10 cellular contexts compared by ENCODE assay signal in genomic region chr19:2554856-2555255, GRCh38.
DNase-seq lines count a peak whose midpoint lies in the region; ATAC-seq and TF ChIP-seq lines count a peak whose summit lies in the region.
"Had no signal": no experiment of that assay in that cellular context is flagged by ENCODE, and none has a peak within 500 bp of the region (broad histone marks: within the 10 kb centered on the region; RNA-seq: fewer than 3 reads in every experiment).

No MANE protein-coding gene starts in this region.

- H3K4me1 ChIP-seq in spleen (peaks cover 5 to 83% (median 40%) of the 10 kb centered on the region in 6 donors), breast epithelium (peaks cover 0 to 6% of the 10 kb centered on the region in 2 donors)
- H3K4me1 ChIP-seq: body of pancreas, HAP-1 had no signal

- no peak for TF ChIP-seq POLR2A in NB4 (IDR thresholded peaks at IDR 0.05; ENCODE audit: extremely low read depth, insufficient read length)
- no peak for TF ChIP-seq POLR2A in spleen (IDR thresholded peaks at IDR 0.05)
- no peak for TF ChIP-seq POLR2A in breast epithelium (IDR thresholded peaks at IDR 0.05)

- H3K4me1 Mint-ChIP-seq in activated naive CD8-positive, alpha-beta T cell treated with anti-CD3 and anti-CD28 coated beads, Interleukin-2, amount 50 U/mL, for 24 hours: peaks cover 40% of the 10 kb centered on the region

- ATAC-seq in activated naive CD8-positive, alpha-beta T cell treated with anti-CD3 and anti-CD28 coated beads, Interleukin-2, amount 50 U/mL, for 24 hours: no peak

- 74 to 85% (median 78%) methylated on average over 6 of the region's 6 CpGs for WGBS in spleen, 5 donors

- intact Hi-C loops in dorsolateral prefrontal cortex (cut with DNase I) (no loop called here), spleen (cut with DNase I; ENCODE audit: low total_unique reads) (no loop called here), breast epithelium (cut with DNase I; ENCODE audit: low total_unique reads) (no loop called here)

- H3K27ac Mint-ChIP-seq in activated naive CD8-positive, alpha-beta T cell treated with anti-CD3 and anti-CD28 coated beads, Interleukin-2, amount 50 U/mL, for 24 hours: no peak overlapping the region

- no peaks in the 10 kb centered on the region for H3K9me3 ChIP-seq in spleen
- no peaks in the 10 kb centered on the region for H3K9me3 ChIP-seq in breast epithelium
- H3K9me3 ChIP-seq: body of pancreas, HAP-1 had no signal

- H3K36me3 ChIP-seq in spleen (peaks cover 0 to 12% (median 0%) of the 10 kb centered on the region in 6 donors), breast epithelium (no peaks in the 10 kb centered on the region)
- H3K36me3 ChIP-seq: HAP-1 had no signal

- H3K36me3 Mint-ChIP-seq in activated naive CD8-positive, alpha-beta T cell treated with anti-CD3 and anti-CD28 coated beads, Interleukin-2, amount 50 U/mL, for 24 hours (ENCODE audit: low read depth): no peaks in the 10 kb centered on the region

- peaks cover 3% of the 10 kb centered on the region for H3K27me3 Mint-ChIP-seq in activated naive CD8-positive, alpha-beta T cell treated with anti-CD3 and anti-CD28 coated beads, Interleukin-2, amount 50 U/mL, for 24 hours

- H3K4me3 Mint-ChIP-seq in activated naive CD8-positive, alpha-beta T cell treated with anti-CD3 and anti-CD28 coated beads, Interleukin-2, amount 50 U/mL, for 24 hours: no peak overlapping the region

- H3K4me3 ChIP-seq in NB4 (ENCODE audit: low read depth, low read length) (no peak overlapping the region), dorsolateral prefrontal cortex (no peak overlapping the region), spleen (no peak overlapping the region), breast epithelium (no peak overlapping the region)
- H3K4me3 ChIP-seq: body of pancreas, HAP-1 had no signal

- H3K27ac ChIP-seq in dorsolateral prefrontal cortex: peak overlapping the region in 45 of 59 donors; percentile 0 to 77 (median 45)
- H3K27ac ChIP-seq in spleen: no peak overlapping the region
- no peak overlapping the region for H3K27ac ChIP-seq in breast epithelium
- H3K27ac ChIP-seq: body of pancreas had no signal

- H3K9me3 Mint-ChIP-seq in activated naive CD8-positive, alpha-beta T cell treated with anti-CD3 and anti-CD28 coated beads, Interleukin-2, amount 50 U/mL, for 24 hours: no peaks in the 10 kb centered on the region

- DNase-seq in ELR (ENCODE audit: low read depth): peak; percentile 47
- DNase-seq in NB4 (ENCODE audit: low read depth): peak; percentile 42
- peak in 1 of 10 donors; percentile 15 for DNase-seq in dorsolateral prefrontal cortex
- DNase-seq in spleen: peak; percentile 39
- no peak for DNase-seq in activated effector memory CD4-positive, alpha-beta T cell treated with anti-CD3 and anti-CD28 coated beads, Interleukin-2, amount 50 U/mL, for 16 hours
- DNase-seq in breast epithelium (ENCODE audit: low spot score in 2 of 2): no peak
- no peak for DNase-seq in activated naive CD8-positive, alpha-beta T cell treated with anti-CD3 and anti-CD28 coated beads, Interleukin-2, amount 50 U/mL, for 24 hours
- DNase-seq: body of pancreas, KBM-7 had no signal

- no peaks in the 10 kb centered on the region for H3K27me3 ChIP-seq in dorsolateral prefrontal cortex
- H3K27me3 ChIP-seq in spleen (replicated peaks in 1 of 7): no peaks in the 10 kb centered on the region
- no peaks in the 10 kb centered on the region for H3K27me3 ChIP-seq in breast epithelium
- H3K27me3 ChIP-seq: body of pancreas had no signal

- TF ChIP-seq CTCF in NB4 (IDR thresholded peaks at IDR 0.05; ENCODE audit: low read depth, low read length) (no peak), dorsolateral prefrontal cortex (IDR thresholded peaks at IDR 0.05 in 54 of 56, conservative IDR thresholded peaks at IDR 0.05 in 2 of 56; ENCODE audit: low read depth in 1 of 56, partially characterized antibody in 56 of 56) (no peak), spleen (IDR thresholded peaks at IDR 0.05 in 8 of 11, conservative IDR thresholded peaks at IDR 0.05 in 3 of 11) (no peak), breast epithelium (IDR thresholded peaks at IDR 0.05) (no peak)

Comparison
In these comparisons a context has a peak if more than half of its experiments do, and no peak if none do; other contexts are left out.
1. DNase-seq: peak in ELR (single experiment), NB4 (single experiment) and spleen (single experiment); none in activated effector memory CD4-positive, alpha-beta T cell treated with anti-CD3 and anti-CD28 coated beads, Interleukin-2, amount 50 U/mL, for 16 hours (single experiment), breast epithelium (0 of 2) and activated naive CD8-positive, alpha-beta T cell treated with anti-CD3 and anti-CD28 coated beads, Interleukin-2, amount 50 U/mL, for 24 hours (single experiment).
2. H3K27ac ChIP-seq: peak in dorsolateral prefrontal cortex (45 of 59); none in spleen (0 of 8) and breast epithelium (0 of 2).